ENCODE assay signal across 19 cellular contexts in genomic region chr2:101897301-101897700, GRCh38.
DNase-seq lines count a peak whose midpoint lies in the region; ATAC-seq and TF ChIP-seq lines count a peak whose summit lies in the region.
"Had no signal": no experiment of that assay in that cellular context is flagged by ENCODE, and none has a peak within 500 bp of the region (broad histone marks: within the 10 kb centered on the region; RNA-seq: fewer than 3 reads in every experiment).

No MANE protein-coding gene starts in this region.

- no peaks in the 10 kb centered on the region for H3K4me1 Mint-ChIP-seq in progenitor cell of endocrine pancreas (ENCODE audit: low read depth)
- H3K4me1 Mint-ChIP-seq in activated CD4-positive, alpha-beta memory T cell treated with anti-CD3 and anti-CD28 coated beads for 36 hours (ENCODE audit: low read depth) = peaks cover 49% of the 10 kb centered on the region

- H3K27ac Mint-ChIP-seq in progenitor cell of endocrine pancreas = peak overlapping the region; percentile 10
- no peak overlapping the region for H3K27ac Mint-ChIP-seq in activated CD4-positive, alpha-beta memory T cell treated with anti-CD3 and anti-CD28 coated beads for 36 hours

- H3K36me3 Mint-ChIP-seq in progenitor cell of endocrine pancreas (ENCODE audit: insufficient read depth) = peaks cover 24% of the 10 kb centered on the region
- peaks cover 20% of the 10 kb centered on the region for H3K36me3 Mint-ChIP-seq in activated CD4-positive, alpha-beta memory T cell treated with anti-CD3 and anti-CD28 coated beads for 36 hours

- CTCF ChIA-PET in activated CD4-positive, alpha-beta memory T cell treated with anti-CD3 and anti-CD28 coated beads for 36 hours (lab: Charles Lee) = interaction anchor here (2.2 to 3.2 kb wide), 2 partner anchors 13 to 343 kb away, joined by 5 to 12 read pairs; no protein-coding TSS in a partner anchor

- peak; percentile 64 for ATAC-seq in Right ventricle myocardium superior (ENCODE audit: poor library complexity)
- peak; percentile 81 for ATAC-seq in left ventricle myocardium superior
- ATAC-seq: PC-3 had no signal

- no peak overlapping the region for H3K4me3 Mint-ChIP-seq in progenitor cell of endocrine pancreas (ENCODE audit: low read depth)
- H3K4me3 Mint-ChIP-seq in activated CD4-positive, alpha-beta memory T cell treated with anti-CD3 and anti-CD28 coated beads for 36 hours = no peak overlapping the region
- H3K4me3 Mint-ChIP-seq: CD4-positive, alpha-beta T cell had no signal

- peaks cover 8% of the 10 kb centered on the region for H3K4me1 ChIP-seq in left ventricle myocardium inferior
- H3K4me1 ChIP-seq: BLaER1 had no signal

- no peak for TF ChIP-seq CTCF in left ventricle myocardium inferior (IDR thresholded peaks at IDR 0.05; ENCODE audit: borderline replicate concordance)
- TF ChIP-seq CTCF in progenitor cell of endocrine pancreas (IDR thresholded peaks at IDR 0.05; ENCODE audit: unreplicated experiment) = no peak

- intact Hi-C loops in Right ventricle myocardium superior (cut with DNase I) (no loop called here), left ventricle myocardium inferior (cut with micrococcal nuclease) (loop anchor here (10.0 kb wide), 1 partner anchor 548 kb away; no protein-coding TSS in a partner anchor), left ventricle myocardium superior (cut with micrococcal nuclease) (no loop called here)
- intact Hi-C loops in activated CD4-positive, alpha-beta memory T cell treated with anti-CD3 and anti-CD28 coated beads for 36 hours (cut with micrococcal nuclease) = no loop called here

- no peaks in the 10 kb centered on the region for H3K27me3 Mint-ChIP-seq in progenitor cell of endocrine pancreas
- H3K27me3 Mint-ChIP-seq in activated CD4-positive, alpha-beta memory T cell treated with anti-CD3 and anti-CD28 coated beads for 36 hours = peaks cover 3% of the 10 kb centered on the region
- H3K27me3 Mint-ChIP-seq: CD4-positive, alpha-beta T cell had no signal

- H3K27me3 ChIP-seq in left ventricle myocardium inferior (ENCODE audit: low read depth) = peaks cover 1% of the 10 kb centered on the region
- H3K27me3 ChIP-seq: BLaER1, SJSA1 had no signal

- H3K27ac ChIP-seq in left ventricle myocardium inferior (replicated peaks) = no peak overlapping the region
- H3K27ac ChIP-seq: BLaER1, HL-60, SJSA1 had no signal

- peaks cover 25% of the 10 kb centered on the region for H3K36me3 ChIP-seq in left ventricle myocardium inferior

- no peaks in the 10 kb centered on the region for H3K9me3 Mint-ChIP-seq in progenitor cell of endocrine pancreas (ENCODE audit: low read depth)
- H3K9me3 Mint-ChIP-seq in activated CD4-positive, alpha-beta memory T cell treated with anti-CD3 and anti-CD28 coated beads for 36 hours = peaks cover 13% of the 10 kb centered on the region
- H3K9me3 Mint-ChIP-seq: CD4-positive, alpha-beta T cell had no signal

- no peak overlapping the region for H3K4me3 ChIP-seq in left ventricle myocardium inferior
- H3K4me3 ChIP-seq: BLaER1, SJSA1 had no signal

- peaks cover 4% of the 10 kb centered on the region for H3K9me3 ChIP-seq in left ventricle myocardium inferior (replicated peaks)
- H3K9me3 ChIP-seq: SJSA1 had no signal

- POLR2A ChIA-PET in activated CD4-positive, alpha-beta memory T cell treated with anti-CD3 and anti-CD28 coated beads for 36 hours (lab: Charles Lee) = interaction anchor here (1.3 kb wide), 1 partner anchor 102 kb away, joined by 3 read pairs; no protein-coding TSS in a partner anchor

- DNase-seq in Right ventricle myocardium superior (no peak), left ventricle myocardium inferior (no peak), left ventricle myocardium superior (no peak), progenitor cell of endocrine pancreas (ENCODE audit: low spot score, unreplicated experiment) (no peak), HCEC 1CT (no peak), NCI-H1048 (lab: John Stamatoyannopoulos, UW) (no peak)
- no peak for DNase-seq in activated CD4-positive, alpha-beta memory T cell treated with anti-CD3 and anti-CD28 coated beads for 36 hours
- DNase-seq: CD4-positive, alpha-beta T cell; DMS53; NCI-H1694; NCI-H2029 treated with DMSO at 0.1 percent for 48 hours; NCI-H446 treated with DMSO at 0.1 percent for 48 hours; NCI-H526; NCI-H82; NK-92 treated with Interleukin-12 subunit alpha and Interleukin-12 subunit beta, amount 100 ng/mL, for 24 hours; PC-3 had no signal
